8 cellular contexts compared by ENCODE assay signal in genomic region chr1:227734858-227735780, GRCh38. TPM values are rescaled to one million over a fixed set of nuclear protein-coding genes. Genes with fewer than 3 reads are reported as not detected.
DNase-seq lines count a peak whose midpoint lies in the region; ATAC-seq and TF ChIP-seq lines count a peak whose summit lies in the region.

JMJD4 (minus strand) TSS chr1:227735302; CDS start chr1:227735273, 29 bp downstream.
SNAP47 (plus strand) TSS chr1:227735435; CDS start chr1:227747737, 12,302 bp downstream.

- H3K79me2 ChIP-seq in Loucy (ENCODE audit: insufficient read depth, low read length) (peaks cover 65% of the 10 kb centered on the region), neural cell (replicated peaks; ENCODE audit: insufficient read depth, low read length) (peaks cover 40% of the 10 kb centered on the region)

- peak within 1 kb of the TSS; percentile 81 for H3K27ac ChIP-seq in neural cell (ENCODE audit: low read length)

- H3K9ac ChIP-seq in Loucy (ENCODE audit: low read depth, low read length, poor library complexity, severe bottlenecking) (peak within 1 kb of the TSS; percentile 88), neural cell (ENCODE audit: low read length) (peak within 1 kb of the TSS; percentile 94)

- H3K4me3 Mint-ChIP-seq in stimulated activated naive CD8-positive, alpha-beta T cell treated with anti-CD3 and anti-CD28 coated beads, Interleukin-15, amount 100 ng/mL, for 72 hours, result peak within 1 kb of the TSS; percentile 95 to 99

- H3K9me3 ChIP-seq in Loucy (ENCODE audit: insufficient read depth, low read depth, low read length), result no peaks in the 10 kb centered on the region
- no peaks in the 10 kb centered on the region for H3K9me3 ChIP-seq in neural cell (ENCODE audit: low read length)

- H3K4me3 ChIP-seq in H7 (ENCODE audit: insufficient read depth, low read depth, low read length) (peak within 1 kb of the TSS; percentile 92), Loucy (ENCODE audit: low read length, poor library complexity, severe bottlenecking) (peak within 1 kb of the TSS; percentile 100), neural cell (ENCODE audit: low read length) (peak within 1 kb of the TSS; percentile 98)

- H3K4me1 ChIP-seq in Loucy (ENCODE audit: insufficient read depth, low read length, poor library complexity, severe bottlenecking), result peaks cover 13% of the 10 kb centered on the region

- peak; percentile 32 for TF ChIP-seq RAD21 in neural cell (conservative IDR thresholded peaks at IDR 0.05)

- no peaks in the 10 kb centered on the region for H3K9me2 ChIP-seq in Loucy (replicated peaks; ENCODE audit: low read depth, low read length)
- no peaks in the 10 kb centered on the region for H3K9me2 ChIP-seq in neural cell (ENCODE audit: insufficient read depth, low read length)

- H3F3A ChIP-seq in Loucy (ENCODE audit: low read depth) (no peaks in the 10 kb centered on the region), neural cell (ENCODE audit: insufficient read depth, low read length, poor library complexity, severe bottlenecking) (no peaks in the 10 kb centered on the region)

- H3K9me3 Mint-ChIP-seq in stimulated activated naive CD8-positive, alpha-beta T cell treated with anti-CD3 and anti-CD28 coated beads, Interleukin-15, amount 100 ng/mL, for 72 hours, result no peaks in the 10 kb centered on the region

- peak; percentile 66 for TF ChIP-seq EP300 in neural cell (conservative IDR thresholded peaks at IDR 0.05; ENCODE audit: poor library complexity, severe bottlenecking)

- TF ChIP-seq CTCF in Loucy (conservative IDR thresholded peaks at IDR 0.05; ENCODE audit: low read length) (no peak), neural cell (IDR thresholded peaks at IDR 0.05; ENCODE audit: poor library complexity, severe bottlenecking) (peak; percentile 20)

- H3K27me3 ChIP-seq in H7 (ENCODE audit: control insufficient read depth, insufficient read depth, low read length), result no peaks in the 10 kb centered on the region
- no peaks in the 10 kb centered on the region for H3K27me3 ChIP-seq in Loucy (ENCODE audit: insufficient read depth, low read length, poor library complexity, severe bottlenecking)
- H3K27me3 ChIP-seq in neural cell (ENCODE audit: insufficient read depth, low read depth, low read length), result no peaks in the 10 kb centered on the region

- H4K20me1 ChIP-seq in Loucy (ENCODE audit: insufficient read depth, low read length, poor library complexity, severe bottlenecking) (peaks cover 18% of the 10 kb centered on the region), neural cell (ENCODE audit: insufficient read depth) (no peaks in the 10 kb centered on the region)

- peaks cover 66% of the 10 kb centered on the region for H3K4me1 Mint-ChIP-seq in stimulated activated naive CD8-positive, alpha-beta T cell treated with anti-CD3 and anti-CD28 coated beads, Interleukin-15, amount 100 ng/mL, for 72 hours

- peak within 1 kb of the TSS; percentile 98 for H2AFZ ChIP-seq in Loucy (ENCODE audit: low read length)
- H2AFZ ChIP-seq in neural cell (ENCODE audit: low read depth, low read length), result peak within 1 kb of the TSS; percentile 90

- DNase-seq in ELF-1 (ENCODE audit: low read depth, low spot score) (peak; percentile 97), H7 (peak; percentile 98), SHP77 treated with DMSO at 0.1 percent for 48 hours (lab: John Stamatoyannopoulos, UW) (peak; percentile 72), fibroblast of the conjunctiva (ENCODE audit: low read depth) (peak; percentile 83)
- DNase-seq in activated effector memory CD4-positive, alpha-beta T cell treated with anti-CD3 and anti-CD28 coated beads, Interleukin-2, amount 50 U/mL, for 16 hours, result peak; percentile 98
- DNase-seq in stimulated activated naive CD8-positive, alpha-beta T cell treated with anti-CD3 and anti-CD28 coated beads, Interleukin-15, amount 100 ng/mL, for 72 hours, result peak; percentile 95 to 97

- peak within 1 kb of the TSS; percentile 94 for H3K4me2 ChIP-seq in Loucy (ENCODE audit: low read depth, low read length, poor library complexity, severe bottlenecking)
- peak within 1 kb of the TSS; percentile 86 for H3K4me2 ChIP-seq in neural cell (ENCODE audit: low read length)

- H3K36me3 ChIP-seq in H7 (replicated peaks; ENCODE audit: control insufficient read depth, insufficient read depth, low read length) (peaks cover 9% of the 10 kb centered on the region), Loucy (ENCODE audit: insufficient read depth, low read length) (no peaks in the 10 kb centered on the region), neural cell (ENCODE audit: insufficient read depth, low read length) (no peaks in the 10 kb centered on the region)

- peak; percentile 93 for ATAC-seq in stimulated activated naive CD8-positive, alpha-beta T cell treated with anti-CD3 and anti-CD28 coated beads, Interleukin-15, amount 100 ng/mL, for 72 hours

- no peaks in the 10 kb centered on the region for H3K27me3 Mint-ChIP-seq in stimulated activated naive CD8-positive, alpha-beta T cell treated with anti-CD3 and anti-CD28 coated beads, Interleukin-15, amount 100 ng/mL, for 72 hours

- peak within 1 kb of the TSS; percentile 97 to 99 for H3K27ac Mint-ChIP-seq in stimulated activated naive CD8-positive, alpha-beta T cell treated with anti-CD3 and anti-CD28 coated beads, Interleukin-15, amount 100 ng/mL, for 72 hours

TF ChIP-seq in neural cell, 6 proteins besides CTCF, POLR2A, EP300 and RAD21:
- TF ChIP-seq POLR2AphosphoS5 (IDR thresholded peaks at IDR 0.05) (peak; percentile 91), MXI1 (conservative IDR thresholded peaks at IDR 0.05; ENCODE audit: poor library complexity, severe bottlenecking) (peak; percentile 89), TAF1 (IDR thresholded peaks at IDR 0.05; ENCODE audit: low read depth) (peak; percentile 74), EZH2 (IDR thresholded peaks at IDR 0.05; ENCODE audit: borderline replicate concordance, insufficient read depth, low read length, poor library complexity, severe bottlenecking) (no peak), REST (IDR thresholded peaks at IDR 0.05; ENCODE audit: borderline replicate concordance) (peak; percentile 64), SMC3 (conservative IDR thresholded peaks at IDR 0.05; ENCODE audit: poor library complexity) (peak; percentile 45)

RNA-seq across cellular contexts. Expression of gene JMJD4, which starts in this region (rescaled TPM):
- total RNA-seq in H7 (2014; rRNA removed; shearing (Covaris generic)), result 45.3 and 54.4 TPM in 2 replicates
- polyA plus RNA-seq in neural cell, result 17.2 and 20.4 TPM in 2 replicates
- 23.5 and 29.9 TPM in 2 replicates for polyA minus RNA-seq in neural cell

RNA-seq across cellular contexts. Expression of gene SNAP47, which starts in this region (rescaled TPM):
- 122 and 123 TPM in 2 replicates for total RNA-seq in H7 (2014; rRNA removed; shearing (Covaris generic))
- polyA plus RNA-seq in neural cell, result 56.0 and 60.4 TPM in 2 replicates
- 77.0 and 77.4 TPM in 2 replicates for polyA minus RNA-seq in neural cell

Comparison
In these comparisons a context has a peak if more than half of its experiments do, and no peak if none do; other contexts are left out.
1. Peak in every context shown above with its lines: DNase-seq, ATAC-seq, H3K4me3 ChIP-seq and H3K27ac ChIP-seq.